ENCODE assay signal across 10 cellular contexts in the genomic region with DNA sequence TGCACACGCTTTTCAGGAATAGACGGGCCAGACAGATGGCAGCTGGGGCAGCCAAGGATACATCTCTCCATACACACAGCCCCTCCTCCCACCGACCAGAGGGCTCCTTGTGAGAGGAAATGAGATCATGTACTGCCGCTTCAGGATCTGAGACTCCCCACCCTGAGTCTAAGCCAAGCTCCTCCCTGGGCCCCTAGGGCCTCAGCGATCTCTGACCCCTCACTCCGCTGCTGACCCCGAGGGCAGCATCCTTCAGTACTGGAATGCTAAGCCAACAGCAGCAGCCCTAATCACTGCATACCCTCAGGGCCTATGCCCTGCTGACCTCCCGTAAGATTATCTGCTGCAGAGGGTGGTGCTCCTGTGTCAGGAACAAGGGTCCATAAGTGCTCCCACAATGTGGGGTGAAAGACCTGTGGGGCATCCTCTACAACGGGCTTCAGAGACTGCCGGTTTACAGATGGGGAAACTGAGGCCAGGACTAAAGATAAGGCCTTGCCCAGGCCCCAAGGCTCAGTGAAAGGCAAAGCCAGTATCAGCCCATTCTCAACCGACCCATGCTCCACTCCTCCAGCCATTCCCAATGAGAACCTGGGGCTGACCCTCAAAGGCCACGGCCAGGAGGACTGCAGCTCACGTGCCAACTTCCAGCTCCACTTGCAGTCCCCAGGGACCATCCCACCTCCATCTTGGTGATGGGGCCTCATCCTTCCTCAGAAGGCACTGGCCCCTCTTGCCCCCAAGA. TPM values are rescaled to one million over a fixed set of nuclear protein-coding genes. Genes with fewer than 3 reads are reported as not detected.
A peak's percentile ranks its signal among the peaks of the same experiment; 100 is the strongest.
DNase-seq lines count a peak whose midpoint lies in the region; ATAC-seq and TF ChIP-seq lines count a peak whose summit lies in the region.
"Had no signal": no experiment of that assay in that cellular context is flagged by ENCODE, and none has a peak within 500 bp of the region (broad histone marks: within the 10 kb centered on the region; RNA-seq: fewer than 3 reads in every experiment).

No MANE protein-coding gene starts in this region.

- dilution Hi-C loops in mammary epithelial cell (cut with HindIII; ENCODE audit: low sequenced_read_pairs), result loop anchor here (5.0 kb wide), 3 partner anchors 35 to 70 kb away; partner anchors contain the start of genes BICD2 and IPPK

- H3K4me1 ChIP-seq in DOHH2 (ENCODE audit: control insufficient read depth, low read length) (peaks cover 100% of the 10 kb centered on the region), mammary epithelial cell (ENCODE audit: insufficient read depth, low read length) (peaks cover 26% of the 10 kb centered on the region)

- intact Hi-C loops in mammary epithelial cell (cut with micrococcal nuclease), result no loop called here

- no peak overlapping the region for H3K9ac ChIP-seq in mammary epithelial cell (ENCODE audit: insufficient read depth, low read length)

- no peaks in the 10 kb centered on the region for H3K27me3 ChIP-seq in DOHH2 (ENCODE audit: control insufficient read depth, low read length)
- no peaks in the 10 kb centered on the region for H3K27me3 ChIP-seq in mammary epithelial cell (ENCODE audit: insufficient read depth, low read length)

- no peak overlapping the region for H2AFZ ChIP-seq in mammary epithelial cell (ENCODE audit: low read depth, low read length)

- ATAC-seq in HG02798 (IDR thresholded peaks at IDR 0.05; ENCODE audit: poor library complexity, unreplicated experiment), result no peak

- H3K9me3 ChIP-seq in DOHH2 (ENCODE audit: control insufficient read depth, insufficient read depth, low read length) (no peaks in the 10 kb centered on the region), mammary epithelial cell (replicated peaks; ENCODE audit: insufficient read depth, low read length) (no peaks in the 10 kb centered on the region)

- H3K9me2 ChIP-seq in DOHH2 (replicated peaks; ENCODE audit: control insufficient read depth, low read length), result no peaks in the 10 kb centered on the region

- H3K79me2 ChIP-seq in DOHH2 (ENCODE audit: control insufficient read depth, low read length) (peaks cover 95% of the 10 kb centered on the region), mammary epithelial cell (ENCODE audit: insufficient read depth, low read length) (peaks cover 93% of the 10 kb centered on the region)

- H3K4me3 ChIP-seq in DOHH2 (ENCODE audit: low read length) (peak overlapping the region; percentile 70), mammary epithelial cell (replicated peaks in 1 of 3; ENCODE audit: insufficient read depth in 1 of 3, low read depth in 2 of 3, low read length in 3 of 3) (no peak overlapping the region)

- peaks cover 60% of the 10 kb centered on the region for H3K4me1 Mint-ChIP-seq in nephron progenitor cell

- H3K27me3 Mint-ChIP-seq in nephron progenitor cell (ENCODE audit: low read depth, poor library complexity), result peaks cover 4% of the 10 kb centered on the region

- H4K20me1 ChIP-seq in DOHH2 (ENCODE audit: control insufficient read depth, insufficient read depth, low read depth, low read length), result peaks cover 12% of the 10 kb centered on the region; the same call in 1 of the 2 replicates
- no peaks in the 10 kb centered on the region for H4K20me1 ChIP-seq in mammary epithelial cell (ENCODE audit: insufficient read depth, low read length)

- BruUV-seq in mammary epithelial cell (replicated peaks; lab: Mats Ljungman, UMichigan), result no TSS peak

- peaks cover 12% of the 10 kb centered on the region for H3F3A ChIP-seq in DOHH2 (ENCODE audit: control insufficient read depth, insufficient read depth)

- in situ Hi-C loops in mammary epithelial cell (cut with MboI; ENCODE audit: low sequenced_read_pairs in 2 of 2), result no loop called here

- H3K27ac ChIP-seq in DOHH2 (ENCODE audit: low read depth, low read length) (peak overlapping the region; percentile 91), mammary epithelial cell (ENCODE audit: insufficient read depth, low read depth, low read length) (no peak overlapping the region)

- no peak overlapping the region for H3K4me3 Mint-ChIP-seq in nephron progenitor cell

- DNase-seq in NCI-H524 (lab: John Stamatoyannopoulos, UW) (peak; percentile 81 to 94), ecto neural progenitor cell (ENCODE audit: low spot score) (peak; percentile 85), nephron progenitor cell (peak; percentile 36), NCI-H774 (lab: John Stamatoyannopoulos, UW) (no peak), mammary epithelial cell (no peak), HCEC 1CT (no peak)
- DNase-seq: small intestine; stimulated activated naive CD4-positive, alpha-beta T cell treated with Interleukin-2 at 50 U/mL for 16 hours had no signal

- H3K36me3 ChIP-seq in DOHH2 (ENCODE audit: control insufficient read depth, low read length) (peaks cover 60% of the 10 kb centered on the region), mammary epithelial cell (ENCODE audit: insufficient read depth, low read length) (peaks cover 8% of the 10 kb centered on the region)

- CTCF ChIA-PET in mammary epithelial cell (lab: Charles Lee; ENCODE audit: low non-redundant PET), result no interaction called here

- peak overlapping the region; percentile 88 for H3K27ac Mint-ChIP-seq in nephron progenitor cell

- no peaks in the 10 kb centered on the region for H3K9me3 Mint-ChIP-seq in nephron progenitor cell

- no peaks in the 10 kb centered on the region for H3K36me3 Mint-ChIP-seq in nephron progenitor cell (ENCODE audit: low read depth)

- WGBS in mammary epithelial cell (ENCODE audit: low coverage, missing lambda C conversion rate), result 71% methylated on average over 10 of the region's 13 CpGs

- peak overlapping the region; percentile 90 for H3K4me2 ChIP-seq in DOHH2 (ENCODE audit: low read length)
- no peak overlapping the region for H3K4me2 ChIP-seq in mammary epithelial cell (ENCODE audit: insufficient read depth, low read depth, low read length)

- no peak for TF ChIP-seq CTCF in DOHH2 (IDR thresholded peaks at IDR 0.05; ENCODE audit: low read depth, low read length, poor library complexity, severe bottlenecking)
- no peak for TF ChIP-seq CTCF in nephron progenitor cell (IDR thresholded peaks at IDR 0.05)
- TF ChIP-seq CTCF in mammary epithelial cell (conservative IDR thresholded peaks at IDR 0.05 in 1 of 2, IDR thresholded peaks at IDR 0.05 in 1 of 2; ENCODE audit: extremely low read depth in 1 of 2, insufficient read depth in 1 of 2, low read depth in 1 of 2, low read length in 2 of 2), result no peak

RNA-seq across cellular contexts. Expression of gene BICD2, which starts 37.5 kb away (rescaled TPM):
- 10 to 100 TPM; 57.6 to 98.9 TPM for total RNA-seq in mammary epithelial cell
- 15.2 TPM for polyA plus RNA-seq in mammary epithelial cell
- 26.5 TPM for polyA minus RNA-seq in mammary epithelial cell

RNA-seq across cellular contexts. Expression of gene IPPK, which starts 57.2 kb away (rescaled TPM):
- 10 to 100 TPM; 13.4 to 25.0 TPM for total RNA-seq in mammary epithelial cell
- polyA plus RNA-seq in mammary epithelial cell, result 25.2 TPM
- 48.0 TPM for polyA minus RNA-seq in mammary epithelial cell

Comparison
In these comparisons a context has a peak if more than half of its experiments do, and no peak if none do; other contexts are left out.
1. DNase-seq: peak in NCI-H524 (2 of 2), ecto neural progenitor cell (single experiment) and nephron progenitor cell (single experiment); none in NCI-H774 (single experiment), mammary epithelial cell (single experiment) and HCEC 1CT (single experiment).